In genomic region chr12:38155526-38156496, GRCh38 we compare ENCODE assay signal across 21 cellular contexts.
A peak's percentile ranks its signal among the peaks of the same experiment; 100 is the strongest.
DNase-seq lines count a peak whose midpoint lies in the region; ATAC-seq and TF ChIP-seq lines count a peak whose summit lies in the region.
"Had no signal": no experiment of that assay in that cellular context is flagged by ENCODE, and none has a peak within 500 bp of the region (broad histone marks: within the 10 kb centered on the region; RNA-seq: fewer than 3 reads in every experiment).

No MANE protein-coding gene starts in this region.

- H3K27me3 Mint-ChIP-seq in activated CD4-positive, alpha-beta T cell treated with anti-CD3 and anti-CD28 coated beads, Interleukin-2, amount 10 ng/mL, durations not matched to agents 24 days and 14 days = no peaks in the 10 kb centered on the region
- no peaks in the 10 kb centered on the region for H3K27me3 Mint-ChIP-seq in activated CD4-positive, alpha-beta T cell treated with anti-CD3 and anti-CD28 coated beads, Interleukin-2, amount 10 ng/mL, durations not matched to agents 7 days and 5 days
- H3K27me3 Mint-ChIP-seq in stimulated activated memory B cell treated with anti-CD40 and anti-IgM and Interleukin-4, amounts not matched to agents 10 μg/mL and 1 μg/mL and 100 μg/mL, for 72 hours = no peaks in the 10 kb centered on the region

- H3K9me3 ChIP-seq in HUES48 (ENCODE audit: control insufficient read depth, insufficient read depth, low read length) (peaks cover 94% of the 10 kb centered on the region), esophagus muscularis mucosa (peaks cover 0 to 3% (median 0%) of the 10 kb centered on the region in 4 donors), upper lobe of right lung (no peaks in the 10 kb centered on the region)
- H3K9me3 ChIP-seq: HAP-1 had no signal

- TF ChIP-seq POLR2A in esophagus muscularis mucosa (IDR thresholded peaks at IDR 0.05; ENCODE audit: low read depth) = no peak

- intact Hi-C loops in activated CD4-positive, alpha-beta T cell treated with anti-CD3 and anti-CD28 coated beads, Interleukin-2, amount 10 ng/mL, durations not matched to agents 24 days and 14 days (cut with micrococcal nuclease) = no loop called here
- intact Hi-C loops in esophagus muscularis mucosa (cut with DNase I) (no loop called here), upper lobe of right lung (cut with DNase I) (loop anchor here (10.0 kb wide), 1 partner anchor 149 kb away; no protein-coding TSS in a partner anchor)

- H3K4me3 Mint-ChIP-seq in activated CD4-positive, alpha-beta T cell treated with anti-CD3 and anti-CD28 coated beads, Interleukin-2, amount 10 ng/mL, durations not matched to agents 24 days and 14 days = no peak overlapping the region
- H3K4me3 Mint-ChIP-seq in activated CD4-positive, alpha-beta T cell treated with anti-CD3 and anti-CD28 coated beads, Interleukin-2, amount 10 ng/mL, durations not matched to agents 7 days and 5 days = no peak overlapping the region
- no peak overlapping the region for H3K4me3 Mint-ChIP-seq in stimulated activated memory B cell treated with anti-CD40 and anti-IgM and Interleukin-4, amounts not matched to agents 10 μg/mL and 1 μg/mL and 100 μg/mL, for 72 hours
- H3K4me3 Mint-ChIP-seq: CD14-positive monocyte had no signal

- DNase-seq in activated CD4-positive, alpha-beta T cell treated with anti-CD3 and anti-CD28 coated beads, Interleukin-2, amount 10 ng/mL, durations not matched to agents 24 days and 14 days = peak; percentile 49
- no peak for DNase-seq in activated CD4-positive, alpha-beta T cell treated with anti-CD3 and anti-CD28 coated beads, Interleukin-2, amount 10 ng/mL, durations not matched to agents 7 days and 5 days
- DNase-seq in esophagus muscularis mucosa (ENCODE audit: extremely low spot score) (peak; percentile 89), upper lobe of right lung (peak; percentile 56), DMS79 treated with DMSO at 0.1 percent for 48 hours (lab: John Stamatoyannopoulos, UW) (no peak)
- DNase-seq: DMS79, GM23248, IMR-90, MV-4-11, NCI-H1105 treated with DMSO at 0.1 percent for 48 hours, NCI-H2029 treated with DMSO at 0.1 percent for 48 hours, NCI-H2171, NCI-H345, NCI-H524 treated with DMSO at 0.1 percent for 48 hours, NCI-H82, SHP77 treated with DMSO at 0.1 percent for 48 hours had no signal

- no peak for ATAC-seq in upper lobe of right lung
- no peak for ATAC-seq in stimulated activated memory B cell treated with anti-CD40 and anti-IgM and Interleukin-4, amounts not matched to agents 10 μg/mL and 1 μg/mL and 100 μg/mL, for 72 hours

- no peaks in the 10 kb centered on the region for H3K36me3 ChIP-seq in HUES48 (ENCODE audit: control insufficient read depth, insufficient read depth, low read length)
- H3K36me3 ChIP-seq in esophagus muscularis mucosa = no peaks in the 10 kb centered on the region
- H3K36me3 ChIP-seq in upper lobe of right lung = no peaks in the 10 kb centered on the region
- H3K36me3 ChIP-seq: HAP-1 had no signal

- CTCF ChIA-PET in activated CD4-positive, alpha-beta T cell treated with anti-CD3 and anti-CD28 coated beads, Interleukin-2, amount 10 ng/mL, durations not matched to agents 7 days and 5 days (lab: Charles Lee) = no interaction called here

- H3K4me1 ChIP-seq in HUES48 (ENCODE audit: control insufficient read depth, insufficient read depth, low read length) (no peaks in the 10 kb centered on the region), esophagus muscularis mucosa (no peaks in the 10 kb centered on the region), upper lobe of right lung (no peaks in the 10 kb centered on the region)
- H3K4me1 ChIP-seq: HAP-1 had no signal

- peaks cover 5% of the 10 kb centered on the region for H3K9me3 Mint-ChIP-seq in activated CD4-positive, alpha-beta T cell treated with anti-CD3 and anti-CD28 coated beads, Interleukin-2, amount 10 ng/mL, durations not matched to agents 24 days and 14 days
- peaks cover 3% of the 10 kb centered on the region for H3K9me3 Mint-ChIP-seq in activated CD4-positive, alpha-beta T cell treated with anti-CD3 and anti-CD28 coated beads, Interleukin-2, amount 10 ng/mL, durations not matched to agents 7 days and 5 days
- no peaks in the 10 kb centered on the region for H3K9me3 Mint-ChIP-seq in stimulated activated memory B cell treated with anti-CD40 and anti-IgM and Interleukin-4, amounts not matched to agents 10 μg/mL and 1 μg/mL and 100 μg/mL, for 72 hours

- no peak for TF ChIP-seq EP300 in esophagus muscularis mucosa (IDR thresholded peaks at IDR 0.05)

- H3K36me3 Mint-ChIP-seq in activated CD4-positive, alpha-beta T cell treated with anti-CD3 and anti-CD28 coated beads, Interleukin-2, amount 10 ng/mL, durations not matched to agents 24 days and 14 days (ENCODE audit: low read depth) = no peaks in the 10 kb centered on the region
- H3K36me3 Mint-ChIP-seq in activated CD4-positive, alpha-beta T cell treated with anti-CD3 and anti-CD28 coated beads, Interleukin-2, amount 10 ng/mL, durations not matched to agents 7 days and 5 days (ENCODE audit: low read depth) = no peaks in the 10 kb centered on the region
- no peaks in the 10 kb centered on the region for H3K36me3 Mint-ChIP-seq in stimulated activated memory B cell treated with anti-CD40 and anti-IgM and Interleukin-4, amounts not matched to agents 10 μg/mL and 1 μg/mL and 100 μg/mL, for 72 hours
- H3K36me3 Mint-ChIP-seq: CD14-positive monocyte had no signal

- H3K4me3 ChIP-seq in HUES48 (ENCODE audit: low read depth, low read length) (0 out of 2 replicates have a peak overlapping the region, but pooled peaks have one; percentile 8), esophagus muscularis mucosa (no peak overlapping the region), upper lobe of right lung (no peak overlapping the region)
- H3K4me3 ChIP-seq: GM23248, HAP-1, SK-N-MC had no signal

- POLR2A ChIA-PET in activated CD4-positive, alpha-beta T cell treated with anti-CD3 and anti-CD28 coated beads, Interleukin-2, amount 10 ng/mL, durations not matched to agents 7 days and 5 days (lab: Charles Lee) = no interaction called here

- H3K27ac Mint-ChIP-seq in activated CD4-positive, alpha-beta T cell treated with anti-CD3 and anti-CD28 coated beads, Interleukin-2, amount 10 ng/mL, durations not matched to agents 24 days and 14 days = no peak overlapping the region
- H3K27ac Mint-ChIP-seq in activated CD4-positive, alpha-beta T cell treated with anti-CD3 and anti-CD28 coated beads, Interleukin-2, amount 10 ng/mL, durations not matched to agents 7 days and 5 days = no peak overlapping the region
- H3K27ac Mint-ChIP-seq in stimulated activated memory B cell treated with anti-CD40 and anti-IgM and Interleukin-4, amounts not matched to agents 10 μg/mL and 1 μg/mL and 100 μg/mL, for 72 hours = no peak overlapping the region
- H3K27ac Mint-ChIP-seq: CD14-positive monocyte had no signal

- H3K4me1 Mint-ChIP-seq in activated CD4-positive, alpha-beta T cell treated with anti-CD3 and anti-CD28 coated beads, Interleukin-2, amount 10 ng/mL, durations not matched to agents 24 days and 14 days = no peaks in the 10 kb centered on the region
- no peaks in the 10 kb centered on the region for H3K4me1 Mint-ChIP-seq in activated CD4-positive, alpha-beta T cell treated with anti-CD3 and anti-CD28 coated beads, Interleukin-2, amount 10 ng/mL, durations not matched to agents 7 days and 5 days
- no peaks in the 10 kb centered on the region for H3K4me1 Mint-ChIP-seq in stimulated activated memory B cell treated with anti-CD40 and anti-IgM and Interleukin-4, amounts not matched to agents 10 μg/mL and 1 μg/mL and 100 μg/mL, for 72 hours
- H3K4me1 Mint-ChIP-seq: CD14-positive monocyte had no signal

- H3K27me3 ChIP-seq in HUES48 (ENCODE audit: control insufficient read depth, insufficient read depth, low read length) (no peaks in the 10 kb centered on the region), esophagus muscularis mucosa (peaks cover 0 to 15% (median 0%) of the 10 kb centered on the region in 4 donors), upper lobe of right lung (no peaks in the 10 kb centered on the region)

- 86% methylated on average over 52 of the region's 52 CpGs for WGBS in esophagus muscularis mucosa

- no peak overlapping the region for H3K9ac ChIP-seq in HUES48 (ENCODE audit: low read depth, low read length)
- H3K9ac ChIP-seq: GM23248 had no signal

- no peak overlapping the region for H3K27ac ChIP-seq in HUES48 (ENCODE audit: low read depth, low read length)
- no peak overlapping the region for H3K27ac ChIP-seq in esophagus muscularis mucosa (replicated peaks in 1 of 4)
- H3K27ac ChIP-seq in upper lobe of right lung = no peak overlapping the region
- H3K27ac ChIP-seq: GM23248, SK-N-MC had no signal

- TF ChIP-seq CTCF in esophagus muscularis mucosa (IDR thresholded peaks at IDR 0.05) (no peak), upper lobe of right lung (IDR thresholded peaks at IDR 0.05) (no peak)

Comparison
In these comparisons a context has a peak if more than half of its experiments do, and no peak if none do; other contexts are left out.
1. DNase-seq: peak in activated CD4-positive, alpha-beta T cell treated with anti-CD3 and anti-CD28 coated beads, Interleukin-2, amount 10 ng/mL, durations not matched to agents 24 days and 14 days (single experiment), esophagus muscularis mucosa (single experiment) and upper lobe of right lung (single experiment); none in activated CD4-positive, alpha-beta T cell treated with anti-CD3 and anti-CD28 coated beads, Interleukin-2, amount 10 ng/mL, durations not matched to agents 7 days and 5 days (single experiment) and DMS79 treated with DMSO at 0.1 percent for 48 hours (single experiment).